ENCODE assay signal across 1 cellular context in the genomic region with DNA sequence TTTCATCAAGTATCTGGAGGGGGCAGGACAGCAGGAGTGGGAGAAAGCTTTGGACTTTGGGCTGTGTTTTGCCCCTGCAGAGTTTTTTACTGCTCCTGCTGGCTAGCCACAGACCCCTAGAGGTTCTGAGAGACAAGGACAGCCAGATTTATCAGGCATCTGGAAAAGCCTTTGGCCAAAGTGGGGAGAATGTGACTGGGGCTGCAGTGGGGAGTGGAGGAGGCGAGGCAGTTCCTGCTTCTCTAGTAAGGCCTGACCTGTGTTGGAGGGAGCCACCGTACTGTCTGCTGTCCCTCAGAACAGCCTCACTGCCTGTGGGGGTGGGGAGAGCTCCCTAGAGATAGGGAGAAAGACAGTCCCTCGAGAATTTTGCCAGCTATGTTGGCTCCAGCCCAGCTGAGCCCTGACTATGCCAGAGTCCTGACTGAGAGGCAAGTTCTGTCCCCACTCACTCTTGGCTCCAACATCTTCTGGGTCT.
TF ChIP-seq lines count a peak whose summit lies in the region.

No MANE protein-coding gene starts in this region.

TF ChIP-seq in HepG2, 621 proteins besides CTCF, POLR2A, EP300 and RAD21 (continued from another document):
- TF ChIP-seq, protein P1, sequence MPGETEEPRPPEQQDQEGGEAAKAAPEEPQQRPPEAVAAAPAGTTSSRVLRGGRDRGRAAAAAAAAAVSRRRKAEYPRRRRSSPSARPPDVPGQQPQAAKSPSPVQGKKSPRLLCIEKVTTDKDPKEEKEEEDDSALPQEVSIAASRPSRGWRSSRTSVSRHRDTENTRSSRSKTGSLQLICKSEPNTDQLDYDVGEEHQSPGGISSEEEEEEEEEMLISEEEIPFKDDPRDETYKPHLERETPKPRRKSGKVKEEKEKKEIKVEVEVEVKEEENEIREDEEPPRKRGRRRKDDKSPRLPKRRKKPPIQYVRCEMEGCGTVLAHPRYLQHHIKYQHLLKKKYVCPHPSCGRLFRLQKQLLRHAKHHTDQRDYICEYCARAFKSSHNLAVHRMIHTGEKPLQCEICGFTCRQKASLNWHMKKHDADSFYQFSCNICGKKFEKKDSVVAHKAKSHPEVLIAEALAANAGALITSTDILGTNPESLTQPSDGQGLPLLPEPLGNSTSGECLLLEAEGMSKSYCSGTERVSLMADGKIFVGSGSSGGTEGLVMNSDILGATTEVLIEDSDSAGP (CRISPR knock-in tag; IDR thresholded peaks at IDR 0.05; ENCODE audit: borderline replicate concordance) = 0 out of 2 replicates have a peak, but pooled peaks have one; percentile 19
- TF ChIP-seq MTA3 (CRISPR knock-in tag; IDR thresholded peaks at IDR 0.05) (no peak), GATAD1 (CRISPR knock-in tag; IDR thresholded peaks at IDR 0.05) (peak; percentile 8; the same call in 1 of the 2 replicates), STAG1 (CRISPR knock-in tag; IDR thresholded peaks at IDR 0.05) (peak; percentile 35; the same call in 1 of the 2 replicates), MED13 (CRISPR knock-in tag; IDR thresholded peaks at IDR 0.05) (no peak), HNF4A (CRISPR knock-in tag; IDR thresholded peaks at IDR 0.05) (peak; percentile 63)
- TF ChIP-seq, protein P2, sequence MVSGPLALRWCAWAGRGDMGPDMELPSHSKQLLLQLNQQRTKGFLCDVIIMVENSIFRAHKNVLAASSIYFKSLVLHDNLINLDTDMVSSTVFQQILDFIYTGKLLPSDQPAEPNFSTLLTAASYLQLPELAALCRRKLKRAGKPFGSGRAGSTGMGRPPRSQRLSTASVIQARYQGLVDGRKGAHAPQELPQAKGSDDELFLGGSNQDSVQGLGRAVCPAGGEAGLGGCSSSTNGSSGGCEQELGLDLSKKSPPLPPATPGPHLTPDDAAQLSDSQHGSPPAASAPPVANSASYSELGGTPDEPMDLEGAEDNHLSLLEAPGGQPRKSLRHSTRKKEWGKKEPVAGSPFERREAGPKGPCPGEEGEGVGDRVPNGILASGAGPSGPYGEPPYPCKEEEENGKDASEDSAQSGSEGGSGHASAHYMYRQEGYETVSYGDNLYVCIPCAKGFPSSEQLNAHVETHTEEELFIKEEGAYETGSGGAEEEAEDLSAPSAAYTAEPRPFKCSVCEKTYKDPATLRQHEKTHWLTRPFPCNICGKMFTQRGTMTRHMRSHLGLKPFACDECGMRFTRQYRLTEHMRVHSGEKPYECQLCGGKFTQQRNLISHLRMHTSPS (CRISPR knock-in tag; IDR thresholded peaks at IDR 0.05; ENCODE audit: low read depth) = 0 out of 2 replicates have a peak, but pooled peaks have one; percentile 35
- TF ChIP-seq, protein P3, sequence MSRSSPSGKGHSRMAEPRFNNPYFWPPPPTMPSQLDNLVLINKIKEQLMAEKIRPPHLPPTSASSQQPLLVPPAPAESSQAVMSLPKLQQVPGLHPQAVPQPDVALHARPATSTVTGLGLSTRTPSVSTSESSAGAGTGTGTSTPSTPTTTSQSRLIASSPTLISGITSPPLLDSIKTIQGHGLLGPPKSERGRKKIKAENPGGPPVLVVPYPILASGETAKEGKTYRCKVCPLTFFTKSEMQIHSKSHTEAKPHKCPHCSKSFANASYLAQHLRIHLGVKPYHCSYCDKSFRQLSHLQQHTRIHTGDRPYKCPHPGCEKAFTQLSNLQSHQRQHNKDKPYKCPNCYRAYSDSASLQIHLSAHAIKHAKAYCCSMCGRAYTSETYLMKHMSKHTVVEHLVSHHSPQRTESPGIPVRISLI (CRISPR knock-in tag; IDR thresholded peaks at IDR 0.05; ENCODE audit: borderline replicate concordance) = peak; percentile 30; the same call in 1 of the 2 replicates
- TF ChIP-seq, protein P4, sequence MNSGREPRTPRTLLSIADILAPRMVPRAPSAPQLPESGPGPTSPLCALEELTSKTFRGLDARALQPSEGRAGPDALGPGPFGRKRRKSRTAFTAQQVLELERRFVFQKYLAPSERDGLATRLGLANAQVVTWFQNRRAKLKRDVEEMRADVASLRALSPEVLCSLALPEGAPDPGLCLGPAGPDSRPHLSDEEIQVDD (CRISPR knock-in tag; IDR thresholded peaks at IDR 0.05; ENCODE audit: borderline replicate concordance) = 0 out of 2 replicates have a peak, but pooled peaks have one; percentile 43
- TF ChIP-seq, protein P5, sequence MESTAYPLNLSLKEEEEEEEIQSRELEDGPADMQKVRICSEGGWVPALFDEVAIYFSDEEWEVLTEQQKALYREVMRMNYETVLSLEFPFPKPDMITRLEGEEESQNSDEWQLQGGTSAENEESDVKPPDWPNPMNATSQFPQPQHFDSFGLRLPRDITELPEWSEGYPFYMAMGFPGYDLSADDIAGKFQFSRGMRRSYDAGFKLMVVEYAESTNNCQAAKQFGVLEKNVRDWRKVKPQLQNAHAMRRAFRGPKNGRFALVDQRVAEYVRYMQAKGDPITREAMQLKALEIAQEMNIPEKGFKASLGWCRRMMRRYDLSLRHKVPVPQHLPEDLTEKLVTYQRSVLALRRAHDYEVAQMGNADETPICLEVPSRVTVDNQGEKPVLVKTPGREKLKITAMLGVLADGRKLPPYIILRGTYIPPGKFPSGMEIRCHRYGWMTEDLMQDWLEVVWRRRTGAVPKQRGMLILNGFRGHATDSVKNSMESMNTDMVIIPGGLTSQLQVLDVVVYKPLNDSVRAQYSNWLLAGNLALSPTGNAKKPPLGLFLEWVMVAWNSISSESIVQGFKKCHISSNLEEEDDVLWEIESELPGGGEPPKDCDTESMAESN (CRISPR knock-in tag; conservative IDR thresholded peaks at IDR 0.05) = 0 out of 2 replicates have a peak, but pooled peaks have one; percentile 32
